In genomic region chr4:62144431-62144830, GRCh38 we compare ENCODE assay signal across 31 cellular contexts.
DNase-seq lines count a peak whose midpoint lies in the region; ATAC-seq and TF ChIP-seq lines count a peak whose summit lies in the region.
"Had no signal": no experiment of that assay in that cellular context is flagged by ENCODE, and none has a peak within 500 bp of the region (broad histone marks: within the 10 kb centered on the region; RNA-seq: fewer than 3 reads in every experiment).

No MANE protein-coding gene starts in this region.

- H3K36me3 ChIP-seq in right atrium auricular region (peaks cover 3% of the 10 kb centered on the region), heart left ventricle (peaks cover 0 to 23% (median 0%) of the 10 kb centered on the region in 9 donors)
- H3K36me3 ChIP-seq: BE2C; BLaER1; BLaER1 treated with 17β-estradiol and CSF1 and Interleukin-3, amounts not matched to agents 10 nM and 100 nM had no signal

- H3K4me1 ChIP-seq in right atrium auricular region (no peaks in the 10 kb centered on the region), heart left ventricle (no peaks in the 10 kb centered on the region)
- H3K4me1 ChIP-seq: A549; BE2C; BLaER1; BLaER1 treated with 17β-estradiol and CSF1 and Interleukin-3, amounts not matched to agents 10 nM and 100 nM; Caco-2 had no signal

- DNase-seq in Right ventricle myocardium superior (no peak), right atrium auricular region (ENCODE audit: low spot score) (no peak), heart left ventricle (peak in 1 of 5 donors; percentile 27), cardiac septum (ENCODE audit: low spot score) (no peak), left ventricle myocardium superior (no peak), Right ventricle myocardium inferior (ENCODE audit: missing footprints) (no peak)
- DNase-seq: 8988T; ACHN; AML-193; BE2C; C1 segment of cervical spinal cord; Caco-2; Calu3; CD4-positive, alpha-beta memory T cell; CD4-positive, alpha-beta T cell; CD4-positive, CD25-positive, alpha-beta regulatory T cell; CD8-positive, alpha-beta memory T cell; CD8-positive, alpha-beta T cell; COR-L47; DMS 273 treated with DMSO at 0.1 percent for 48 hours; DMS153; DMS53; DMS79; DMS79 treated with DMSO at 0.1 percent for 48 hours; DND-41; EL had no signal

- intact Hi-C loops in Right ventricle myocardium superior (cut with DNase I), result no loop called here
- intact Hi-C loops in heart left ventricle (cut with DNase I), result loop anchor here in 1 of 10 donors (10.0 kb wide), 1 partner anchor 260 kb away; no protein-coding TSS in a partner anchor
- intact Hi-C loops in cardiac septum (cut with DNase I), result no loop called here
- intact Hi-C loops in left ventricle myocardium superior (cut with micrococcal nuclease), result no loop called here
- intact Hi-C loops in Right ventricle myocardium inferior (cut with DNase I), result no loop called here

- TF ChIP-seq POLR2A in heart left ventricle (IDR thresholded peaks at IDR 0.05), result no peak

- ATAC-seq in Right ventricle myocardium superior (ENCODE audit: poor library complexity) (peak; percentile 36), heart left ventricle (peak in 3 of 4 donors; percentile 37 to 85 (median 74)), left ventricle myocardium superior (peak; percentile 27), Right ventricle myocardium inferior (no peak)
- ATAC-seq: A549; CD8-positive, alpha-beta T cell had no signal

- H3K4me3 ChIP-seq in right atrium auricular region (no peak overlapping the region), heart left ventricle (no peak overlapping the region)
- H3K4me3 ChIP-seq: A549; BLaER1; BLaER1 treated with 17β-estradiol and CSF1 and Interleukin-3, amounts not matched to agents 10 nM and 100 nM had no signal

- no peak overlapping the region for H3K27ac ChIP-seq in right atrium auricular region
- no peak overlapping the region for H3K27ac ChIP-seq in heart left ventricle
- H3K27ac ChIP-seq: 22Rv1; A549; BLaER1; BLaER1 treated with 17β-estradiol and CSF1 and Interleukin-3, amounts not matched to agents 10 nM and 100 nM; C4-2B had no signal

- H3K9me3 ChIP-seq in right atrium auricular region (no peaks in the 10 kb centered on the region), heart left ventricle (peaks cover 0 to 9% (median 0%) of the 10 kb centered on the region in 12 donors)
- H3K9me3 ChIP-seq: A549, BE2C, BLaER1, Caco-2 had no signal

- 59 to 71% (median 61%) methylated on average over 3 of the region's 3 CpGs for WGBS in heart left ventricle, 4 donors

- H3K27me3 ChIP-seq in right atrium auricular region, result no peaks in the 10 kb centered on the region
- H3K27me3 ChIP-seq in heart left ventricle, result no peaks in the 10 kb centered on the region
- H3K27me3 ChIP-seq: BE2C; BLaER1; BLaER1 treated with 17β-estradiol and CSF1 and Interleukin-3, amounts not matched to agents 10 nM and 100 nM had no signal

- no peak for TF ChIP-seq CTCF in right atrium auricular region (IDR thresholded peaks at IDR 0.05)
- no peak for TF ChIP-seq CTCF in heart left ventricle (IDR thresholded peaks at IDR 0.05)
